ENCODE assay signal across 8 cellular contexts in genomic region chr18:43271593-43272432, GRCh38. TPM values are rescaled to one million over a fixed set of nuclear protein-coding genes. Genes with fewer than 3 reads are reported as not detected.
DNase-seq lines count a peak whose midpoint lies in the region; ATAC-seq, FAIRE-seq and TF ChIP-seq lines count a peak whose summit lies in the region.

No MANE protein-coding gene starts in this region.

- ATAC-seq in GM19463 (IDR thresholded peaks at IDR 0.05; ENCODE audit: unreplicated experiment) (peak; percentile 73), HG03558 (IDR thresholded peaks at IDR 0.05; ENCODE audit: extremely low read depth, unreplicated experiment) (peak; percentile 56)

- FAIRE-seq in RCC 7860 (lab: Jason Lieb, UNC), result peak; percentile 81

- H3K36me3 Mint-ChIP-seq in osteocyte (ENCODE audit: unreplicated experiment), result no peaks in the 10 kb centered on the region

- peaks cover 34% of the 10 kb centered on the region for H3K27me3 Mint-ChIP-seq in osteocyte (ENCODE audit: unreplicated experiment)

- no peaks in the 10 kb centered on the region for H3K9me3 Mint-ChIP-seq in osteocyte (ENCODE audit: unreplicated experiment)

- TF ChIP-seq CTCF in osteocyte (IDR thresholded peaks at IDR 0.05), result peak; percentile 79

- no peak for TF ChIP-seq POLR2A in erythroblast (IDR thresholded peaks at IDR 0.05; ENCODE audit: low read length)

- no peak overlapping the region for H3K27ac Mint-ChIP-seq in osteocyte (ENCODE audit: unreplicated experiment)

- H3K4me3 Mint-ChIP-seq in osteocyte (ENCODE audit: unreplicated experiment), result no peak overlapping the region

- peak; percentile 73 for DNase-seq in NCI-H510A treated with DMSO at 0.1 percent for 48 hours (lab: John Stamatoyannopoulos, UW)
- no peak for DNase-seq in NCI-H510A (lab: John Stamatoyannopoulos, UW)
- peak; percentile 6 for DNase-seq in RCC 7860 (ENCODE audit: low spot score)
- peak; percentile 58 to 78 for DNase-seq in erythroblast (lab: John Stamatoyannopoulos, UW)
- DNase-seq in osteocyte (ENCODE audit: extremely low spot score, unreplicated experiment), result no peak
- no peak for DNase-seq in UCSD-AML1 (lab: John Stamatoyannopoulos, UW; ENCODE audit: unreplicated experiment)

- H3K4me1 Mint-ChIP-seq in osteocyte (ENCODE audit: unreplicated experiment), result no peaks in the 10 kb centered on the region

RNA-seq across cellular contexts. Expression of gene SYT4, which starts 5.5 kb away (rescaled TPM):
- not detected in 2 replicates for total RNA-seq in osteocyte

Comparison
In these comparisons a context has a peak if more than half of its experiments do, and no peak if none do; other contexts are left out.
1. DNase-seq: peak in NCI-H510A treated with DMSO at 0.1 percent for 48 hours (single experiment), RCC 7860 (single experiment) and erythroblast (2 of 2); none in NCI-H510A (single experiment), osteocyte (single experiment) and UCSD-AML1 (single experiment).